Comparison of ENCODE assay signal across 30 cellular contexts in genomic region chr2:20211420-20211819, GRCh38. TPM values are rescaled to one million over a fixed set of nuclear protein-coding genes. Genes with fewer than 3 reads are reported as not detected.
A peak's percentile ranks its signal among the peaks of the same experiment; 100 is the strongest.
DNase-seq lines count a peak whose midpoint lies in the region; TF ChIP-seq lines count a peak whose summit lies in the region.
"Had no signal": no experiment of that assay in that cellular context is flagged by ENCODE, and none has a peak within 500 bp of the region (broad histone marks: within the 10 kb centered on the region; RNA-seq: fewer than 3 reads in every experiment).

No MANE protein-coding gene starts in this region.

- peak overlapping the region; percentile 78 for H3K14ac ChIP-seq in neuronal stem cell (ENCODE audit: low read length)

- no peak overlapping the region for H3K4me3 Mint-ChIP-seq in MCF 10A (ENCODE audit: unreplicated experiment)
- H3K4me3 Mint-ChIP-seq: activated naive CD8-positive, alpha-beta T cell treated with anti-CD3 and anti-CD28 coated beads, Interleukin-2, amount 50 U/mL, for 24 hours; activated T-cell treated with anti-CD3 and anti-CD28 coated beads, Interleukin-2, amount 50 U/mL, for 24 hours; CD8-positive, alpha-beta memory T cell; immature natural killer cell; stimulated activated memory B cell treated with anti-CD40 and anti-IgM and Interleukin-4, amounts not matched to agents 10 μg/mL and 1 μg/mL and 100 μg/mL, for 72 hours had no signal

- no peak overlapping the region for H3K4ac ChIP-seq in neuronal stem cell (ENCODE audit: low read length)

- no peak overlapping the region for H2BK12ac ChIP-seq in neuronal stem cell (ENCODE audit: low read length)

- no peak overlapping the region for H3K4me3 ChIP-seq in breast epithelium
- no peak overlapping the region for H3K4me3 ChIP-seq in hepatocyte
- no peak overlapping the region for H3K4me3 ChIP-seq in neuronal stem cell (ENCODE audit: low read length in 2 of 2)
- H3K4me3 ChIP-seq: GM23248, left ventricle myocardium inferior, SK-N-MC, testis had no signal

- intact Hi-C loops in breast epithelium (cut with DNase I; ENCODE audit: low total_unique reads) (no loop called here), MCF 10A (cut with micrococcal nuclease) (no loop called here)

- 92% methylated on average over 12 of the region's 12 CpGs for WGBS in hepatocyte (ENCODE audit: low lambda C conversion rate, missing lambda C conversion rate)
- WGBS in neuronal stem cell (ENCODE audit: extremely low coverage in 2 of 2, insufficient read length in 2 of 2, insufficient replicate concordance in 1 of 2), 2 donors = no CpG with 5 or more reads among the region's 12 CpGs

- peaks cover 70% of the 10 kb centered on the region for H3K79me2 ChIP-seq in hepatocyte

- peak overlapping the region; percentile 75 for H4K91ac ChIP-seq in neuronal stem cell (ENCODE audit: low read depth, low read length, poor library complexity)

- H3K9me3 Mint-ChIP-seq in MCF 10A (ENCODE audit: unreplicated experiment) = no peaks in the 10 kb centered on the region
- H3K9me3 Mint-ChIP-seq: activated naive CD8-positive, alpha-beta T cell treated with anti-CD3 and anti-CD28 coated beads, Interleukin-2, amount 50 U/mL, for 24 hours; activated T-cell treated with anti-CD3 and anti-CD28 coated beads, Interleukin-2, amount 50 U/mL, for 24 hours; CD8-positive, alpha-beta memory T cell; immature natural killer cell; stimulated activated memory B cell treated with anti-CD40 and anti-IgM and Interleukin-4, amounts not matched to agents 10 μg/mL and 1 μg/mL and 100 μg/mL, for 72 hours had no signal

- no peak overlapping the region for H3K27ac Mint-ChIP-seq in MCF 10A (ENCODE audit: low read depth, unreplicated experiment)
- H3K27ac Mint-ChIP-seq: activated naive CD8-positive, alpha-beta T cell treated with anti-CD3 and anti-CD28 coated beads, Interleukin-2, amount 50 U/mL, for 24 hours; activated T-cell treated with anti-CD3 and anti-CD28 coated beads, Interleukin-2, amount 50 U/mL, for 24 hours; CD8-positive, alpha-beta memory T cell; immature natural killer cell; stimulated activated memory B cell treated with anti-CD40 and anti-IgM and Interleukin-4, amounts not matched to agents 10 μg/mL and 1 μg/mL and 100 μg/mL, for 72 hours had no signal

- peaks cover 37% of the 10 kb centered on the region for H3K79me1 ChIP-seq in neuronal stem cell (ENCODE audit: low read depth, low read length)

- no peak overlapping the region for H4K8ac ChIP-seq in neuronal stem cell (ENCODE audit: low read depth, low read length)

- H3K9ac ChIP-seq in neuronal stem cell (ENCODE audit: low read depth, low read length, poor library complexity) = peak overlapping the region; percentile 65
- H3K9ac ChIP-seq: GM23248 had no signal

- peaks cover 34% of the 10 kb centered on the region for H3K36me3 Mint-ChIP-seq in MCF 10A (ENCODE audit: insufficient read depth, unreplicated experiment)
- H3K36me3 Mint-ChIP-seq: CD8-positive, alpha-beta memory T cell; immature natural killer cell; stimulated activated memory B cell treated with anti-CD40 and anti-IgM and Interleukin-4, amounts not matched to agents 10 μg/mL and 1 μg/mL and 100 μg/mL, for 72 hours had no signal

- peak overlapping the region; percentile 55 for H2BK120ac ChIP-seq in neuronal stem cell (ENCODE audit: low read depth, low read length)

- peaks cover 7 to 53% of the 10 kb centered on the region in 2 donors for H3K4me1 ChIP-seq in breast epithelium
- H3K4me1 ChIP-seq in hepatocyte (ENCODE audit: insufficient read depth) = peaks cover 73% of the 10 kb centered on the region
- H3K4me1 ChIP-seq in neuronal stem cell (ENCODE audit: control insufficient read depth in 2 of 2, insufficient read depth in 1 of 2, low read depth in 1 of 2, low read length in 2 of 2) = peaks cover 22 to 23% of the 10 kb centered on the region in 2 donors
- H3K4me1 ChIP-seq: left ventricle myocardium inferior had no signal

- TF ChIP-seq CTCF in breast epithelium (IDR thresholded peaks at IDR 0.05) (no peak), MCF 10A (IDR thresholded peaks at IDR 0.05; ENCODE audit: unreplicated experiment) (no peak), hepatocyte (IDR thresholded peaks at IDR 0.05; ENCODE audit: poor library complexity) (no peak)

- H3K36me3 ChIP-seq in breast epithelium = no peaks in the 10 kb centered on the region
- H3K36me3 ChIP-seq in hepatocyte (replicated peaks; ENCODE audit: insufficient read depth, low read depth) = no peaks in the 10 kb centered on the region
- peaks cover 7 to 18% of the 10 kb centered on the region in 2 donors for H3K36me3 ChIP-seq in neuronal stem cell (replicated peaks in 1 of 2; ENCODE audit: control insufficient read depth in 2 of 2, insufficient read depth in 2 of 2, low read length in 2 of 2)
- H3K36me3 ChIP-seq: left ventricle myocardium inferior, neutrophil had no signal

- no peak overlapping the region for H2BK15ac ChIP-seq in neuronal stem cell (ENCODE audit: low read length)

- no peaks in the 10 kb centered on the region for H3K27me3 ChIP-seq in breast epithelium
- no peaks in the 10 kb centered on the region for H3K27me3 ChIP-seq in hepatocyte
- no peaks in the 10 kb centered on the region for H3K27me3 ChIP-seq in neuronal stem cell (ENCODE audit: control insufficient read depth in 3 of 3, insufficient read depth in 3 of 3, low read depth in 1 of 3, low read length in 3 of 3)
- H3K27me3 ChIP-seq: neutrophil, testis had no signal

- peak overlapping the region; percentile 92 to 94 for H3K27ac ChIP-seq in breast epithelium
- H3K27ac ChIP-seq in hepatocyte = peak overlapping the region; percentile 90
- H3K27ac ChIP-seq in neuronal stem cell (replicated peaks; ENCODE audit: low read length) = no peak overlapping the region
- H3K27ac ChIP-seq: 22Rv1, GM23248, left ventricle myocardium inferior, neutrophil, SK-N-MC, testis had no signal

- no peaks in the 10 kb centered on the region for H3K9me2 ChIP-seq in hepatocyte (replicated peaks; ENCODE audit: insufficient read depth)

- H3K4me2 ChIP-seq in hepatocyte (no peak overlapping the region), neuronal stem cell (ENCODE audit: insufficient read depth, low read length, poor library complexity, severe bottlenecking) (no peak overlapping the region)

- no TSS peak for BruUV-seq in MCF 10A (replicated peaks; lab: Mats Ljungman, UMichigan)

- H2BK5ac ChIP-seq in neuronal stem cell (ENCODE audit: low read length) = no peak overlapping the region

- peaks cover 72% of the 10 kb centered on the region for H3K4me1 Mint-ChIP-seq in MCF 10A (ENCODE audit: insufficient read depth, unreplicated experiment)
- H3K4me1 Mint-ChIP-seq: activated naive CD8-positive, alpha-beta T cell treated with anti-CD3 and anti-CD28 coated beads, Interleukin-2, amount 50 U/mL, for 24 hours; CD8-positive, alpha-beta memory T cell had no signal

- CTCF ChIA-PET in MCF 10A (lab: Yijun Ruan, JAX) = interaction anchor here (0.8 to 5.8 kb wide), 8 partner anchors 12 to 196 kb away, joined by 3 to 32 read pairs (median 8); partner anchors contain the start of gene SDC1

- no peaks in the 10 kb centered on the region for H3K27me3 Mint-ChIP-seq in MCF 10A (ENCODE audit: insufficient read depth, unreplicated experiment)
- H3K27me3 Mint-ChIP-seq: activated naive CD8-positive, alpha-beta T cell treated with anti-CD3 and anti-CD28 coated beads, Interleukin-2, amount 50 U/mL, for 24 hours; activated T-cell treated with anti-CD3 and anti-CD28 coated beads, Interleukin-2, amount 50 U/mL, for 24 hours had no signal

- DNase-seq in breast epithelium (ENCODE audit: low spot score in 2 of 2) (no peak), MCF 10A (ENCODE audit: unreplicated experiment) (no peak), hepatocyte (ENCODE audit: low spot score) (no peak), neuronal stem cell (ENCODE audit: low spot score) (no peak), superior temporal gyrus (ENCODE audit: extremely low spot score) (no peak), DMS114 treated with DMSO at 0.1 percent for 48 hours (lab: John Stamatoyannopoulos, UW; ENCODE audit: unreplicated experiment) (no peak), D341Med (ENCODE audit: low spot score) (no peak)
- DNase-seq in stimulated activated CD4-positive, alpha-beta T cell treated with anti-CD3 and anti-CD28 coated beads, Interleukin-1b, Interleukin-23, amount 100 ng/mL, for 48 hours = no peak
- DNase-seq: activated CD4-positive, alpha-beta T cell treated with anti-CD3 and anti-CD28 coated beads for 48 hours; activated gamma-delta T cell treated with Interleukin-2 at 50 U/mL for 16 hours; activated naive CD8-positive, alpha-beta T cell treated with anti-CD3 and anti-CD28 coated beads, Interleukin-2, amount 50 U/mL, for 24 hours; activated T-cell treated with anti-CD3 and anti-CD28 coated beads, Interleukin-2, amount 50 U/mL, for 24 hours; CD8-positive, alpha-beta memory T cell; effector CD4-positive, alpha-beta T cell; GM23248; hippocampal formation; immature natural killer cell; left ventricle myocardium inferior; NCI-H1048; NCI-H187; NCI-H2171 treated with DMSO at 0.1 percent for 48 hours; NCI-H526; small intestine; stimulated activated CD4-positive, alpha-beta T cell treated with anti-CD3 and anti-CD28 coated beads, Interleukin-4, amount 100 ng/mL, for 1 hour; T-helper 2 cell; testis had no signal

- H4K20me1 ChIP-seq in hepatocyte (ENCODE audit: insufficient read depth, poor library complexity, severe bottlenecking) = no peaks in the 10 kb centered on the region

- peak overlapping the region; percentile 49 for H3K18ac ChIP-seq in neuronal stem cell (ENCODE audit: low read length)

- H3K9me3 ChIP-seq in breast epithelium (no peaks in the 10 kb centered on the region), hepatocyte (ENCODE audit: low read depth) (no peaks in the 10 kb centered on the region), neuronal stem cell (replicated peaks in 1 of 2; ENCODE audit: control insufficient read depth in 2 of 2, insufficient read depth in 1 of 2, low read depth in 1 of 2, low read length in 2 of 2) (no peaks in the 10 kb centered on the region)
- H3K9me3 ChIP-seq: left ventricle myocardium inferior, neutrophil, testis had no signal

- TF ChIP-seq POLR2A in breast epithelium (IDR thresholded peaks at IDR 0.05) = no peak

- no peak overlapping the region for H2AFZ ChIP-seq in hepatocyte
- no peak overlapping the region for H2AFZ ChIP-seq in neuronal stem cell (ENCODE audit: low read length)
- H2AFZ ChIP-seq: GM23248 had no signal

- POLR2A ChIA-PET in MCF 10A (lab: Yijun Ruan, JAX) = interaction anchor here (1.5 to 13.0 kb wide), 4 partner anchors 12 to 160 kb away, joined by 3 to 222 read pairs (median 26); partner anchors contain the start of genes LAPTM4A and SDC1

- peak overlapping the region; percentile 1 for H3K23ac ChIP-seq in neuronal stem cell (ENCODE audit: low read depth, low read length, poor library complexity)

- peak overlapping the region; percentile 1 for H2AK5ac ChIP-seq in neuronal stem cell (ENCODE audit: low read depth, low read length)

RNA-seq across cellular contexts. Expression of gene SDC1, which starts 13.5 kb away (rescaled TPM):
- total RNA-seq in breast epithelium (10 to 100 TPM in 2 of 3 donors, 1 to 10 TPM in 1; 2.6 to 51.8 (median 38.7) TPM), MCF 10A (2022) (214 and 232 TPM in 2 replicates), hepatocyte (92.3 and 108 TPM in 2 replicates)
- polyA plus RNA-seq in hepatocyte = 84.1 and 107 TPM in 2 replicates
- 45.3 TPM for polyA plus RNA-seq in neuronal stem cell (2013, experiment 1 of 2)
- 48.1 TPM for polyA plus RNA-seq in neuronal stem cell (2013, experiment 2 of 2)
- polyA plus RNA-seq: CD8-positive, alpha-beta memory T cell; immature natural killer cell had no signal
